1 cellular context compared by ENCODE assay signal in the genomic region with DNA sequence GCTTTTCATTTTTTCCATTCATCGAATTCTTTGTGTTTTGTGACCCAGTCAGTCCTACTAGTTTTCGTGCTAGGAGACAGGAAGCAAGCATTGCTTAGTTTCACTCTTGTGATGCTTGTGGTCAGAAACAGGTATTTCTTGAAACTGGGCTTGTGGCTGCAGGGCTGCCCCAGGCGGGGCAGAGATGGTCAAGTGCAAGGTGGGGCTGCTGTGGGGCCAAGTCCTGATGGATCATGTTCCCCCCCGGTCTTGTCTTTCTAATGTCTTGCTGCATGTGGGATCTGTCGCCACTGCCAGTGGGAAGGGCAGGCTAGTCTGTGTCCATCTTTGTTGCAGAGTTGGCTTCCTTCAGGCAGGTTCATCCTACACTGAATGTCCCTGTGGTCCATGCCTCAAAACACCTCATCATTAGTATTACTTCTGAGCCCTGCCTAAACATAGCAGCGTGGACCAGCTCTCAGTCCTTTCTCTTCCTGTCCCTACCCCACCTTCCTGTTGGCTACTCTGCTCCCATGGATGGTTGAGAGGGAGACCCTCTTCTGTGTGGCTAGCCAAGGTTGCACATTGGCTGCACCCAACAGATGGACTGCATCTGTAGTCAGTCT.
TF ChIP-seq lines count a peak whose summit lies in the region.

No MANE protein-coding gene starts in this region.

TF ChIP-seq in SK-N-SH, 30 proteins besides CTCF, POLR2A, EP300 and RAD21 (continued from another document):
- TF ChIP-seq, protein P1, sequence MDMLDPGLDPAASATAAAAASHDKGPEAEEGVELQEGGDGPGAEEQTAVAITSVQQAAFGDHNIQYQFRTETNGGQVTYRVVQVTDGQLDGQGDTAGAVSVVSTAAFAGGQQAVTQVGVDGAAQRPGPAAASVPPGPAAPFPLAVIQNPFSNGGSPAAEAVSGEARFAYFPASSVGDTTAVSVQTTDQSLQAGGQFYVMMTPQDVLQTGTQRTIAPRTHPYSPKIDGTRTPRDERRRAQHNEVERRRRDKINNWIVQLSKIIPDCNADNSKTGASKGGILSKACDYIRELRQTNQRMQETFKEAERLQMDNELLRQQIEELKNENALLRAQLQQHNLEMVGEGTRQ (IDR thresholded peaks at IDR 0.05; ENCODE audit: borderline replicate concordance, low read depth, low read length) = no peak
- TF ChIP-seq, protein P2, sequence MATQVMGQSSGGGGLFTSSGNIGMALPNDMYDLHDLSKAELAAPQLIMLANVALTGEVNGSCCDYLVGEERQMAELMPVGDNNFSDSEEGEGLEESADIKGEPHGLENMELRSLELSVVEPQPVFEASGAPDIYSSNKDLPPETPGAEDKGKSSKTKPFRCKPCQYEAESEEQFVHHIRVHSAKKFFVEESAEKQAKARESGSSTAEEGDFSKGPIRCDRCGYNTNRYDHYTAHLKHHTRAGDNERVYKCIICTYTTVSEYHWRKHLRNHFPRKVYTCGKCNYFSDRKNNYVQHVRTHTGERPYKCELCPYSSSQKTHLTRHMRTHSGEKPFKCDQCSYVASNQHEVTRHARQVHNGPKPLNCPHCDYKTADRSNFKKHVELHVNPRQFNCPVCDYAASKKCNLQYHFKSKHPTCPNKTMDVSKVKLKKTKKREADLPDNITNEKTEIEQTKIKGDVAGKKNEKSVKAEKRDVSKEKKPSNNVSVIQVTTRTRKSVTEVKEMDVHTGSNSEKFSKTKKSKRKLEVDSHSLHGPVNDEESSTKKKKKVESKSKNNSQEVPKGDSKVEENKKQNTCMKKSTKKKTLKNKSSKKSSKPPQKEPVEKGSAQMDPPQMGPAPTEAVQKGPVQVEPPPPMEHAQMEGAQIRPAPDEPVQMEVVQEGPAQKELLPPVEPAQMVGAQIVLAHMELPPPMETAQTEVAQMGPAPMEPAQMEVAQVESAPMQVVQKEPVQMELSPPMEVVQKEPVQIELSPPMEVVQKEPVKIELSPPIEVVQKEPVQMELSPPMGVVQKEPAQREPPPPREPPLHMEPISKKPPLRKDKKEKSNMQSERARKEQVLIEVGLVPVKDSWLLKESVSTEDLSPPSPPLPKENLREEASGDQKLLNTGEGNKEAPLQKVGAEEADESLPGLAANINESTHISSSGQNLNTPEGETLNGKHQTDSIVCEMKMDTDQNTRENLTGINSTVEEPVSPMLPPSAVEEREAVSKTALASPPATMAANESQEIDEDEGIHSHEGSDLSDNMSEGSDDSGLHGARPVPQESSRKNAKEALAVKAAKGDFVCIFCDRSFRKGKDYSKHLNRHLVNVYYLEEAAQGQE (IDR thresholded peaks at IDR 0.05; ENCODE audit: low read depth, low read length) = no peak
- TF ChIP-seq MXI1 (IDR thresholded peaks at IDR 0.05; ENCODE audit: low read depth, low read length) (no peak), TAF1 (IDR thresholded peaks at IDR 0.05; ENCODE audit: borderline replicate concordance, low read depth, low read length) (no peak), RFX5 (IDR thresholded peaks at IDR 0.05; ENCODE audit: low read length) (no peak), ELF1 (IDR thresholded peaks at IDR 0.05) (no peak)
- TF ChIP-seq, protein P3, sequence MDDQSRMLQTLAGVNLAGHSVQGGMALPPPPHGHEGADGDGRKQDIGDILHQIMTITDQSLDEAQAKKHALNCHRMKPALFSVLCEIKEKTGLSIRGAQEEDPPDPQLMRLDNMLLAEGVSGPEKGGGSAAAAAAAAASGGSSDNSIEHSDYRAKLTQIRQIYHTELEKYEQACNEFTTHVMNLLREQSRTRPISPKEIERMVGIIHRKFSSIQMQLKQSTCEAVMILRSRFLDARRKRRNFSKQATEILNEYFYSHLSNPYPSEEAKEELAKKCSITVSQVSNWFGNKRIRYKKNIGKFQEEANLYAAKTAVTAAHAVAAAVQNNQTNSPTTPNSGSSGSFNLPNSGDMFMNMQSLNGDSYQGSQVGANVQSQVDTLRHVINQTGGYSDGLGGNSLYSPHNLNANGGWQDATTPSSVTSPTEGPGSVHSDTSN (IDR thresholded peaks at IDR 0.05) = no peak
